14 cellular contexts compared by ENCODE assay signal in the genomic region with DNA sequence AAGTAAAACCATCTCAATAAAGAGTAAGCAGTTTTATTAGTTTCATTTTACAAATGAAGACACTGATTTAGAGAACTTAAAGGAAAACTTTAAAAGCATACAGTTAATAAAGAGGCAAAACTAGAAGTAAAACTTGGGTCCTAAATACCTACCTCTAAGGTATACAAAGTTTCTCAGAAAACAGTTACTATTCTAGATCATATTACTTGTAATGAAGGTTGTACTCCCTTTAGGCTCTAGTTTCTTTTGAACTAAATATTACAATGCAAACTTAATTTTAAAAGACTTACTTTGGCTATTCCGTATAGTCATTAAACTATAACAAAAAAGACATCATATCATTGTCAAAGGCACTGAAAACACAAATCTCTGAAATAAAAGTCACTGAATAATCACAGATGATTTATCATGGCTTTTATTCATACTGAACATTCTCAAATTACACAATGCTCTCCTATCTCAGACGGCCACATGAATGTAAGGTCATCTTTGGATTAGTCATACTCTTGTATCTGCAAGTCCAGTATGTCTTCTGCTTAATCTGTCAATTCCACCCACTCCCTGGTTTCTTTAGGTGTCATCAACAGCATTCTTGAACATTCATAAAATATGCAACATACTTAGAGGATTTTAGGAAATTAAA.
DNase-seq lines count a peak whose midpoint lies in the region; ATAC-seq, FAIRE-seq and TF ChIP-seq lines count a peak whose summit lies in the region.
"Had no signal": no experiment of that assay in that cellular context is flagged by ENCODE, and none has a peak within 500 bp of the region (broad histone marks: within the 10 kb centered on the region; RNA-seq: fewer than 3 reads in every experiment).

No MANE protein-coding gene starts in this region.

- H3K27ac Mint-ChIP-seq in CD8-positive, alpha-beta T cell: no peak overlapping the region
- H3K27ac Mint-ChIP-seq: activated CD4-positive, alpha-beta T cell treated with anti-CD3 and anti-CD28 coated beads, Interleukin-2, amount 10 ng/mL, durations not matched to agents 24 days and 14 days had no signal

- no peaks in the 10 kb centered on the region for H3K79me2 ChIP-seq in keratinocyte (ENCODE audit: control insufficient read depth, insufficient read depth, low read length)

- peak; percentile 32 for DNase-seq in BJ (ENCODE audit: low read depth)
- peak; percentile 66 for DNase-seq in HT1080 (ENCODE audit: low read depth)
- peak in 3 of 7 donors; percentile 24 to 43 (median 29) for DNase-seq in adrenal gland
- peak; percentile 79 for DNase-seq in keratinocyte (ENCODE audit: low read depth, low spot score)
- DNase-seq in cerebellar cortex (ENCODE audit: low spot score): no peak
- DNase-seq in sciatic nerve (ENCODE audit: low spot score): no peak
- DNase-seq in ovary: no peak
- DNase-seq in CD8-positive, alpha-beta T cell: no peak
- DNase-seq: activated CD4-positive, alpha-beta T cell treated with anti-CD3 and anti-CD28 coated beads, Interleukin-2, amount 10 ng/mL, durations not matched to agents 24 days and 14 days; GDM1; hippocampal formation; stimulated activated CD4-positive, alpha-beta T cell treated with anti-CD3 and anti-CD28 coated beads, Interleukin-4, amount 100 ng/mL, for 4 hours; transverse colon had no signal

- no peak overlapping the region for H3K4me3 ChIP-seq in BJ (ENCODE audit: low read depth, low read length)
- H3K4me3 ChIP-seq in adrenal gland: no peak overlapping the region
- no peak overlapping the region for H3K4me3 ChIP-seq in keratinocyte (ENCODE audit: control insufficient read depth in 2 of 3, extremely low read depth in 1 of 3, insufficient read depth in 2 of 3, low read depth in 1 of 3, low read length in 3 of 3)
- H3K4me3 ChIP-seq in ovary: no peak overlapping the region
- H3K4me3 ChIP-seq in CD8-positive, alpha-beta T cell (ENCODE audit: low read depth, low read length): no peak overlapping the region
- H3K4me3 ChIP-seq: transverse colon had no signal

- no peak for TF ChIP-seq POLR2A in adrenal gland (IDR thresholded peaks at IDR 0.05)
- TF ChIP-seq POLR2A in ovary (IDR thresholded peaks at IDR 0.05): no peak

- no peak for ATAC-seq in sciatic nerve
- ATAC-seq in CD8-positive, alpha-beta T cell: no peak

- peak overlapping the region; percentile 53 for H3K4me2 ChIP-seq in keratinocyte (ENCODE audit: control insufficient read depth, extremely low read depth, insufficient read depth, low read depth, low read length)

- H3K9ac ChIP-seq in keratinocyte (ENCODE audit: control insufficient read depth, extremely low read depth, insufficient read depth, low read length): no peak overlapping the region

- H3K9me1 ChIP-seq in keratinocyte (ENCODE audit: control insufficient read depth, extremely low read depth, insufficient read depth, low read length): no peaks in the 10 kb centered on the region

- H3K27me3 ChIP-seq in BJ (ENCODE audit: control insufficient read depth, insufficient read depth, low read length) (no peaks in the 10 kb centered on the region), adrenal gland (no peaks in the 10 kb centered on the region), keratinocyte (ENCODE audit: control insufficient read depth, extremely low read depth, insufficient read depth, low read length) (no peaks in the 10 kb centered on the region), ovary (no peaks in the 10 kb centered on the region)
- H3K27me3 ChIP-seq in CD8-positive, alpha-beta T cell (ENCODE audit: insufficient read depth, low read length): no peaks in the 10 kb centered on the region
- H3K27me3 ChIP-seq: transverse colon had no signal

- no peaks in the 10 kb centered on the region for H3K27me3 Mint-ChIP-seq in CD8-positive, alpha-beta T cell (ENCODE audit: low read depth)
- H3K27me3 Mint-ChIP-seq: activated CD4-positive, alpha-beta T cell treated with anti-CD3 and anti-CD28 coated beads, Interleukin-2, amount 10 ng/mL, durations not matched to agents 24 days and 14 days had no signal

- intact Hi-C loops in adrenal gland (cut with DNase I): no loop called here
- intact Hi-C loops in sciatic nerve (cut with DNase I): no loop called here
- intact Hi-C loops in ovary (cut with DNase I): no loop called here
- intact Hi-C loops in CD8-positive, alpha-beta T cell (cut with DNase I, micrococcal nuclease): loop anchor here in 1 of 2 experiments (5.0 kb wide), 1 partner anchor 34 kb away; no protein-coding TSS in a partner anchor

- H3K4me1 Mint-ChIP-seq in CD8-positive, alpha-beta T cell (ENCODE audit: low read depth): peaks cover 30% of the 10 kb centered on the region

- no peak for TF ChIP-seq CTCF in BJ (IDR thresholded peaks at IDR 0.05; ENCODE audit: insufficient read depth, low read depth, low read length)
- TF ChIP-seq CTCF in adrenal gland (IDR thresholded peaks at IDR 0.05): no peak
- TF ChIP-seq CTCF in keratinocyte (optimal IDR thresholded peaks at IDR 0.05 in 1 of 3, IDR thresholded peaks at IDR 0.05 in 1 of 3, conservative IDR thresholded peaks at IDR 0.05 in 1 of 3; ENCODE audit: extremely low read depth in 1 of 3, insufficient read depth in 2 of 3, low read length in 3 of 3): no peak
- TF ChIP-seq CTCF in ovary (IDR thresholded peaks at IDR 0.05): no peak
- no peak for TF ChIP-seq CTCF in CD8-positive, alpha-beta T cell (IDR thresholded peaks at IDR 0.05)

- H4K20me1 ChIP-seq in keratinocyte (ENCODE audit: control insufficient read depth, extremely low read depth, insufficient read depth, low read length): no peaks in the 10 kb centered on the region

- dilution Hi-C loops in keratinocyte (cut with MboI; ENCODE audit: extremely low pct_ligation_motif_present, low sequenced_read_pairs): no loop called here

- FAIRE-seq in keratinocyte (lab: Jason Lieb, UNC): peak; percentile 88

- peaks cover 2% of the 10 kb centered on the region for H3K36me3 Mint-ChIP-seq in CD8-positive, alpha-beta T cell

- H3K9me3 ChIP-seq in adrenal gland (replicated peaks in 1 of 3) (no peaks in the 10 kb centered on the region), keratinocyte (ENCODE audit: control insufficient read depth, low read depth, low read length) (no peaks in the 10 kb centered on the region), ovary (no peaks in the 10 kb centered on the region)
- H3K9me3 ChIP-seq in CD8-positive, alpha-beta T cell (ENCODE audit: low read length): no peaks in the 10 kb centered on the region
- H3K9me3 ChIP-seq: transverse colon had no signal

- CTCF ChIA-PET in BJ (lab: Yijun Ruan, JAX): interaction anchor here (0.8 kb wide), 1 partner anchor 394 kb away, joined by 3 read pairs; no protein-coding TSS in a partner anchor
- CTCF ChIA-PET in CD8-positive, alpha-beta T cell (lab: Charles Lee): no interaction called here

- peak overlapping the region; percentile 15 for H2AFZ ChIP-seq in keratinocyte (ENCODE audit: control insufficient read depth, low read length)

- H3K4me1 ChIP-seq in adrenal gland (replicated peaks in 1 of 2) (peaks cover 14 to 34% of the 10 kb centered on the region in 2 donors), keratinocyte (ENCODE audit: control insufficient read depth, extremely low read depth, insufficient read depth, low read length) (peaks cover 15% of the 10 kb centered on the region), ovary (ENCODE audit: insufficient read depth) (peaks cover 5% of the 10 kb centered on the region)
- peaks cover 24% of the 10 kb centered on the region for H3K4me1 ChIP-seq in CD8-positive, alpha-beta T cell (ENCODE audit: insufficient read depth, low read length)
- H3K4me1 ChIP-seq: transverse colon had no signal

- H3K27ac ChIP-seq in adrenal gland: peak overlapping the region in 3 of 5 donors; percentile 18 to 37 (median 35)
- H3K27ac ChIP-seq in keratinocyte (ENCODE audit: control insufficient read depth, insufficient read depth, low read length): peak overlapping the region; percentile 60
- H3K27ac ChIP-seq in ovary: no peak overlapping the region
- no peak overlapping the region for H3K27ac ChIP-seq in CD8-positive, alpha-beta T cell (ENCODE audit: low read depth, low read length)
- H3K27ac ChIP-seq: transverse colon had no signal

- no peak for TF ChIP-seq EP300 in ovary (IDR thresholded peaks at IDR 0.05)

- POLR2A ChIA-PET in BJ (lab: Charles Lee): no interaction called here
- POLR2A ChIA-PET in CD8-positive, alpha-beta T cell (lab: Charles Lee): no interaction called here

- H3K36me3 ChIP-seq in BJ (ENCODE audit: control insufficient read depth, insufficient read depth, low read length) (no peaks in the 10 kb centered on the region), adrenal gland (replicated peaks in 1 of 2) (no peaks in the 10 kb centered on the region), keratinocyte (ENCODE audit: control insufficient read depth in 2 of 2, extremely low read depth in 1 of 2, insufficient read depth in 2 of 2, low read length in 2 of 2) (no peaks in the 10 kb centered on the region), ovary (no peaks in the 10 kb centered on the region)
- H3K36me3 ChIP-seq in CD8-positive, alpha-beta T cell (ENCODE audit: insufficient read depth, low read length): no peaks in the 10 kb centered on the region
- H3K36me3 ChIP-seq: transverse colon had no signal

- no peak overlapping the region for H3K4me3 Mint-ChIP-seq in CD8-positive, alpha-beta T cell
- H3K4me3 Mint-ChIP-seq: activated CD4-positive, alpha-beta T cell treated with anti-CD3 and anti-CD28 coated beads, Interleukin-2, amount 10 ng/mL, durations not matched to agents 24 days and 14 days; brain had no signal

- 21 to 25% (median 23%) methylated on average over 2 of the region's 2 CpGs for WGBS in adrenal gland, 4 donors
- WGBS in ovary, 3 donors: 35 to 36% (median 36%) methylated on average over 2 of the region's 2 CpGs

- no peaks in the 10 kb centered on the region for H3K9me3 Mint-ChIP-seq in CD8-positive, alpha-beta T cell

Comparison
In these comparisons a context has a peak if more than half of its experiments do, and no peak if none do; other contexts are left out.
1. DNase-seq: peak in BJ (single experiment), HT1080 (single experiment) and keratinocyte (single experiment); none in cerebellar cortex (single experiment), sciatic nerve (single experiment), ovary (0 of 5) and CD8-positive, alpha-beta T cell (0 of 7).
2. H3K27ac ChIP-seq: peak in adrenal gland (3 of 5) and keratinocyte (single experiment); none in ovary (0 of 2) and CD8-positive, alpha-beta T cell (single experiment).